10 cellular contexts compared by ENCODE assay signal in the genomic region with DNA sequence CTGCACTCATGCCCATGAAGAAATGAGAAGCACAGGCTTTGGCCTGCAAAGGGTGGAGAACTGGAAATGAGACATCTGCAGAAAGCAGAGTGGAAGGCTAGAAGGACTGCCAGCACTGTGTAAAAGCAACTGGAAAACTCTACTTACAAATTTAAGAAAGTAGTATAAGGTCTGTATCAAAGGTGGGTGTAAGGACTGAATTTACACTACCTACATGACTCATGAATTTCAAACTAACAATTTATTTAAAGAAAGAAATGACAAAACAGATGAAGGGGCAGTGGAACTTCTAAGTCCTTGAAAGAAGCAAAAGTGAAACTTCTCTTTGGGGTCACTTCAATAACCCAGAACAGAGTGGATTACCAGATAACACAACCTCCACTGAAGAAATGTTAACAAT.
DNase-seq lines count a peak whose midpoint lies in the region; ATAC-seq and TF ChIP-seq lines count a peak whose summit lies in the region.
"Had no signal": no experiment of that assay in that cellular context is flagged by ENCODE, and none has a peak within 500 bp of the region (broad histone marks: within the 10 kb centered on the region; RNA-seq: fewer than 3 reads in every experiment).

No MANE protein-coding gene starts in this region.

- no peak overlapping the region for H3K4me3 ChIP-seq in fibroblast of pulmonary artery (replicated peaks; ENCODE audit: low read depth, low read length)

- peak; percentile 77 for ATAC-seq in GM18520 (IDR thresholded peaks at IDR 0.05; ENCODE audit: unreplicated experiment)
- peak; percentile 75 for ATAC-seq in GM21526 (IDR thresholded peaks at IDR 0.05; ENCODE audit: low FRiP score, unreplicated experiment)
- peak; percentile 82 for ATAC-seq in HG03378 (IDR thresholded peaks at IDR 0.05; ENCODE audit: unreplicated experiment)
- no peak for ATAC-seq in SK-N-SH treated with all-trans-retinoic acid at 6 μM for 48 hours
- ATAC-seq: naive thymus-derived CD4-positive, alpha-beta T cell had no signal

- DNase-seq in fibroblast of pulmonary artery (ENCODE audit: low read depth) (peak; percentile 6), NCI-H1694 (lab: John Stamatoyannopoulos, UW) (no peak), cerebellar cortex (ENCODE audit: low spot score) (no peak)
- no peak for DNase-seq in stimulated activated naive CD4-positive, alpha-beta T cell (lab: John Stamatoyannopoulos, UW)
- DNase-seq: activated CD8-positive, alpha-beta memory T cell treated with anti-CD3 and anti-CD28 coated beads for 24 hours; naive thymus-derived CD4-positive, alpha-beta T cell had no signal

- TF ChIP-seq CTCF in fibroblast of pulmonary artery (IDR thresholded peaks at IDR 0.05; ENCODE audit: low read length, missing control alignments): no peak

TF ChIP-seq in SK-N-SH treated with all-trans-retinoic acid at 6 μM for 48 hours, 23 proteins besides CTCF, POLR2A, EP300 and RAD21:
- TF ChIP-seq ZC3H10 (CRISPR knock-in tag; IDR thresholded peaks at IDR 0.05): no peak
- no peak for TF ChIP-seq CSDC2 (CRISPR knock-in tag; IDR thresholded peaks at IDR 0.05)
- TF ChIP-seq, protein P1, sequence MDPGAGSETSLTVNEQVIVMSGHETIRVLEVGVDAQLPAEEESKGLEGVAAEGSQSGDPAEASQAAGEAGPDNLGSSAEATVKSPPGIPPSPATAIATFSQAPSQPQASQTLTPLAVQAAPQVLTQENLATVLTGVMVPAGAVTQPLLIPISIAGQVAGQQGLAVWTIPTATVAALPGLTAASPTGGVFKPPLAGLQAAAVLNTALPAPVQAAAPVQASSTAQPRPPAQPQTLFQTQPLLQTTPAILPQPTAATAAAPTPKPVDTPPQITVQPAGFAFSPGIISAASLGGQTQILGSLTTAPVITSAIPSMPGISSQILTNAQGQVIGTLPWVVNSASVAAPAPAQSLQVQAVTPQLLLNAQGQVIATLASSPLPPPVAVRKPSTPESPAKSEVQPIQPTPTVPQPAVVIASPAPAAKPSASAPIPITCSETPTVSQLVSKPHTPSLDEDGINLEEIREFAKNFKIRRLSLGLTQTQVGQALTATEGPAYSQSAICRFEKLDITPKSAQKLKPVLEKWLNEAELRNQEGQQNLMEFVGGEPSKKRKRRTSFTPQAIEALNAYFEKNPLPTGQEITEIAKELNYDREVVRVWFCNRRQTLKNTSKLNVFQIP (CRISPR knock-in tag; IDR thresholded peaks at IDR 0.05; ENCODE audit: borderline replicate concordance, low read depth): no peak
- no peak for TF ChIP-seq ZFP30 (CRISPR knock-in tag; IDR thresholded peaks at IDR 0.05)
- TF ChIP-seq, protein P2, sequence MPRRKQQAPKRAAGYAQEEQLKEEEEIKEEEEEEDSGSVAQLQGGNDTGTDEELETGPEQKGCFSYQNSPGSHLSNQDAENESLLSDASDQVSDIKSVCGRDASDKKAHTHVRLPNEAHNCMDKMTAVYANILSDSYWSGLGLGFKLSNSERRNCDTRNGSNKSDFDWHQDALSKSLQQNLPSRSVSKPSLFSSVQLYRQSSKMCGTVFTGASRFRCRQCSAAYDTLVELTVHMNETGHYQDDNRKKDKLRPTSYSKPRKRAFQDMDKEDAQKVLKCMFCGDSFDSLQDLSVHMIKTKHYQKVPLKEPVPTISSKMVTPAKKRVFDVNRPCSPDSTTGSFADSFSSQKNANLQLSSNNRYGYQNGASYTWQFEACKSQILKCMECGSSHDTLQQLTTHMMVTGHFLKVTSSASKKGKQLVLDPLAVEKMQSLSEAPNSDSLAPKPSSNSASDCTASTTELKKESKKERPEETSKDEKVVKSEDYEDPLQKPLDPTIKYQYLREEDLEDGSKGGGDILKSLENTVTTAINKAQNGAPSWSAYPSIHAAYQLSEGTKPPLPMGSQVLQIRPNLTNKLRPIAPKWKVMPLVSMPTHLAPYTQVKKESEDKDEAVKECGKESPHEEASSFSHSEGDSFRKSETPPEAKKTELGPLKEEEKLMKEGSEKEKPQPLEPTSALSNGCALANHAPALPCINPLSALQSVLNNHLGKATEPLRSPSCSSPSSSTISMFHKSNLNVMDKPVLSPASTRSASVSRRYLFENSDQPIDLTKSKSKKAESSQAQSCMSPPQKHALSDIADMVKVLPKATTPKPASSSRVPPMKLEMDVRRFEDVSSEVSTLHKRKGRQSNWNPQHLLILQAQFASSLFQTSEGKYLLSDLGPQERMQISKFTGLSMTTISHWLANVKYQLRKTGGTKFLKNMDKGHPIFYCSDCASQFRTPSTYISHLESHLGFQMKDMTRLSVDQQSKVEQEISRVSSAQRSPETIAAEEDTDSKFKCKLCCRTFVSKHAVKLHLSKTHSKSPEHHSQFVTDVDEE (CRISPR knock-in tag; IDR thresholded peaks at IDR 0.05): no peak
- TF ChIP-seq ESRRG (CRISPR knock-in tag; IDR thresholded peaks at IDR 0.05): no peak
- no peak for TF ChIP-seq ISL1 (CRISPR knock-in tag; IDR thresholded peaks at IDR 0.05)
- no peak for TF ChIP-seq SNAI2 (CRISPR knock-in tag; IDR thresholded peaks at IDR 0.05)
- TF ChIP-seq BACH2 (CRISPR knock-in tag; IDR thresholded peaks at IDR 0.05; ENCODE audit: borderline replicate concordance): no peak
- no peak for TF ChIP-seq ARNTL (CRISPR knock-in tag; IDR thresholded peaks at IDR 0.05; ENCODE audit: borderline replicate concordance, low read depth)
- TF ChIP-seq TOX (CRISPR knock-in tag; IDR thresholded peaks at IDR 0.05; ENCODE audit: borderline replicate concordance): no peak
- TF ChIP-seq GLIS3 (CRISPR knock-in tag; IDR thresholded peaks at IDR 0.05): no peak
